ENCODE assay signal across 1 cellular context in genomic region chr13:114140131-114140908, GRCh38.
TF ChIP-seq lines count a peak whose summit lies in the region.

No MANE protein-coding gene starts in this region.

TF ChIP-seq in IMR-90, 13 proteins besides CTCF, POLR2A, EP300 and RAD21:
- TF ChIP-seq RCOR1 (IDR thresholded peaks at IDR 0.05; ENCODE audit: insufficient replicate concordance, low read length) (no peak), MXI1 (IDR thresholded peaks at IDR 0.05; ENCODE audit: borderline replicate concordance, low read depth, low read length) (no peak), MAFK (IDR thresholded peaks at IDR 0.05; ENCODE audit: low read depth, low read length) (no peak), MAZ (IDR thresholded peaks at IDR 0.05; ENCODE audit: borderline replicate concordance, low read depth, low read length) (no peak), SMC3 (IDR thresholded peaks at IDR 0.05; ENCODE audit: low read depth, low read length) (no peak), CHD1 (IDR thresholded peaks at IDR 0.05; ENCODE audit: low read depth, low read length) (no peak), CEBPB (IDR thresholded peaks at IDR 0.05; ENCODE audit: low read depth, low read length) (no peak), RFX5 (IDR thresholded peaks at IDR 0.05; ENCODE audit: low read depth, low read length) (no peak), NFE2L2 (IDR thresholded peaks at IDR 0.05; ENCODE audit: low read depth, low read length) (no peak), FOS (IDR thresholded peaks at IDR 0.05; ENCODE audit: low read depth, low read length) (no peak), BHLHE40 (IDR thresholded peaks at IDR 0.05; ENCODE audit: low read depth, low read length) (no peak)
- TF ChIP-seq, protein P1, sequence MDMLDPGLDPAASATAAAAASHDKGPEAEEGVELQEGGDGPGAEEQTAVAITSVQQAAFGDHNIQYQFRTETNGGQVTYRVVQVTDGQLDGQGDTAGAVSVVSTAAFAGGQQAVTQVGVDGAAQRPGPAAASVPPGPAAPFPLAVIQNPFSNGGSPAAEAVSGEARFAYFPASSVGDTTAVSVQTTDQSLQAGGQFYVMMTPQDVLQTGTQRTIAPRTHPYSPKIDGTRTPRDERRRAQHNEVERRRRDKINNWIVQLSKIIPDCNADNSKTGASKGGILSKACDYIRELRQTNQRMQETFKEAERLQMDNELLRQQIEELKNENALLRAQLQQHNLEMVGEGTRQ (IDR thresholded peaks at IDR 0.05; ENCODE audit: low read depth, low read length) = no peak
- TF ChIP-seq, protein P2, sequence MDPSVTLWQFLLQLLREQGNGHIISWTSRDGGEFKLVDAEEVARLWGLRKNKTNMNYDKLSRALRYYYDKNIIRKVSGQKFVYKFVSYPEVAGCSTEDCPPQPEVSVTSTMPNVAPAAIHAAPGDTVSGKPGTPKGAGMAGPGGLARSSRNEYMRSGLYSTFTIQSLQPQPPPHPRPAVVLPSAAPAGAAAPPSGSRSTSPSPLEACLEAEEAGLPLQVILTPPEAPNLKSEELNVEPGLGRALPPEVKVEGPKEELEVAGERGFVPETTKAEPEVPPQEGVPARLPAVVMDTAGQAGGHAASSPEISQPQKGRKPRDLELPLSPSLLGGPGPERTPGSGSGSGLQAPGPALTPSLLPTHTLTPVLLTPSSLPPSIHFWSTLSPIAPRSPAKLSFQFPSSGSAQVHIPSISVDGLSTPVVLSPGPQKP (IDR thresholded peaks at IDR 0.05; ENCODE audit: borderline replicate concordance, low read depth, low read length) = no peak
